In the genomic region with DNA sequence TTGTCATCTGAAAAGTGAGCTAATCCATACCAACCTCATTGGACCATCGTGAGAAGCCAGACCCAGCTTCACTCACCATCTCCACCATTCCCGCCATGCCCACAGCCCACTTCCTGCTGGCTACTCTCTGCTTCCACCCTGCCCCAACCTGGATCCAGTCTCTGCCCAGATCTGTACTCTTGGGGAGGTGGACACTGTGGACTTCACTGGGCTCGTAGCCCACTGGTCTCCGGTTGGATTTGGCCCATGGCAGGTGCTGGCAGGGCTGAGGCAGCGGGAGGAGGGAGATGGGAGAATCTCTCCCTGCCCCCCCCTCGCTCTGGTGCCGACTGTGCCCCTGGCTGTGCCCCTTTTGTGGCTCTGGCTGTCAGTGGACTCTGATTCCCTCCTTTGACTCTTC, we compare ENCODE assay signal across 21 cellular contexts.
"Had no signal": no experiment of that assay in that cellular context is flagged by ENCODE, and none has a peak within 500 bp of the region (broad histone marks: within the 10 kb centered on the region; RNA-seq: fewer than 3 reads in every experiment).

No MANE protein-coding gene starts in this region.

- H3K4me1 Mint-ChIP-seq: activated naive CD4-positive, alpha-beta T cell treated with anti-CD3 and anti-CD28 coated beads, Interleukin-2, amount 10 ng/mL, durations not matched to agents 7 days and 5 days; central memory CD8-positive, alpha-beta T cell had no signal

- H3K27ac Mint-ChIP-seq: activated naive CD4-positive, alpha-beta T cell treated with anti-CD3 and anti-CD28 coated beads, Interleukin-2, amount 10 ng/mL, durations not matched to agents 7 days and 5 days; activated T-cell treated with anti-CD3 and anti-CD28 coated beads, Interleukin-2, amount 50 U/mL, for 72 hours; brain; effector memory CD8-positive, alpha-beta T cell; naive thymus-derived CD4-positive, alpha-beta T cell had no signal

- H3K27ac ChIP-seq: hepatocyte, prostate gland had no signal

- H3K9me3 Mint-ChIP-seq: activated naive CD4-positive, alpha-beta T cell treated with anti-CD3 and anti-CD28 coated beads, Interleukin-2, amount 10 ng/mL, durations not matched to agents 7 days and 5 days; activated T-cell treated with anti-CD3 and anti-CD28 coated beads, Interleukin-2, amount 50 U/mL, for 72 hours; central memory CD8-positive, alpha-beta T cell; effector memory CD8-positive, alpha-beta T cell had no signal

- ATAC-seq: activated T-cell treated with anti-CD3 and anti-CD28 coated beads, Interleukin-2, amount 50 U/mL, for 72 hours; effector memory CD8-positive, alpha-beta T cell; esophagus mucosa; naive thymus-derived CD4-positive, alpha-beta T cell had no signal

- H3K27me3 ChIP-seq: hepatocyte, tibial artery had no signal

- H3K36me3 Mint-ChIP-seq: activated naive CD4-positive, alpha-beta T cell treated with anti-CD3 and anti-CD28 coated beads, Interleukin-2, amount 10 ng/mL, durations not matched to agents 7 days and 5 days; brain; naive thymus-derived CD4-positive, alpha-beta T cell had no signal

- H3K4me3 Mint-ChIP-seq: activated naive CD4-positive, alpha-beta T cell treated with anti-CD3 and anti-CD28 coated beads, Interleukin-2, amount 10 ng/mL, durations not matched to agents 7 days and 5 days; activated T-cell treated with anti-CD3 and anti-CD28 coated beads, Interleukin-2, amount 50 U/mL, for 72 hours; brain; central memory CD8-positive, alpha-beta T cell; effector memory CD8-positive, alpha-beta T cell; naive thymus-derived CD4-positive, alpha-beta T cell; neural crest cell had no signal

- FAIRE-seq: colon, endothelial cell of umbilical vein, TTC549, urothelium cell line had no signal

- DNase-seq: activated effector memory CD4-positive, alpha-beta T cell treated with Interleukin-2 at 50 U/mL for 16 hours; activated naive CD4-positive, alpha-beta T cell treated with anti-CD3 and anti-CD28 coated beads, Interleukin-2, amount 10 ng/mL, durations not matched to agents 7 days and 5 days; activated T-cell treated with anti-CD3 and anti-CD28 coated beads, Interleukin-2, amount 50 U/mL, for 72 hours; effector memory CD8-positive, alpha-beta T cell; foreskin melanocyte; naive thymus-derived CD4-positive, alpha-beta T cell; stimulated activated CD4-positive, alpha-beta T cell treated with anti-CD3 and anti-CD28 coated beads, Interleukin-4, amount 100 ng/mL, for 1 hour; stimulated activated naive CD4-positive, alpha-beta T cell treated with Interleukin-2 at 50 U/mL for 16 hours; T-helper 1 cell; tibial artery had no signal

- H3K9me3 ChIP-seq: prostate gland, tibial artery had no signal

- H3K4me1 ChIP-seq: prostate gland had no signal

- H3K4me3 ChIP-seq: hepatocyte, lung, prostate gland, tibial artery had no signal

- H3K36me3 ChIP-seq: prostate gland, tibial artery had no signal
